1 cellular context compared by ENCODE assay signal in the genomic region with DNA sequence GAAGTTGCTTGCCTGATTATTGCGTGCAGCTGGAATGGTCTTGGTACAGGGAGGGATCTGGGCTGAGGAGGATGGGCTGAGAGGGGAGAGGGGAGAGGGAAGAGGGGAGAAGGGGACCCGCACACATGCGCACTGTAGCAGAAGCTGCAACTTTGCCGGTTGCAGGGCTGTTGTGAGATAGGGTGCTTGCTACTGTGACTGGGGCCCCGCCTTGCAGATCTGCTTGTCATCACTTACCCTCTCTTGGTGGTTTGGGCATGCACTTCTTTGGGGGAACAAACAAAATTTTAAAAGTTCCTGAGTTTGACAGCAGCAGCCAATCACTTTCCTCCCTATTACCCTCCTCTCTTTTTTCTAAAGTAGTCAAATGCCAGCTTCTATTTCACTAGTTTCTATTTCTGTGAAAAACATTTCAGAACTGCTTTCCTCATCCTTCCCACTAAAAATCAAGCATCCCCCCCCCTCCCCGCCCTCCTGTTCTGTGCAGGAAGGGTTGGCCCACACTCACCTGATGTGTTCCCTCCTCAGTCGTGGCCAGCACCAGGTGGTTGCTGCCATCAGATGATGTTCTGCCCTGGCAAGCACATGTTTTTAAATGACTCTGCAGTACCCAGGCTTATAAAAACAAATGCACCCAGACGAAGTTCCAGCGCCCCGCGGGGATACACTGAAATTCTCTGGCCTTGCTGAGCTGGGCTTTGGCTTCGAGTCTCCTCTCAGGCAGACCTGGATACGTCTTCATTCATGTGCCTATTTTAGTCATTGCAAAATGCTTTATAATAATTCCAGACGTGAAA.
TF ChIP-seq lines count a peak whose summit lies in the region.

No MANE protein-coding gene starts in this region.

TF ChIP-seq in H1, 55 proteins besides CTCF, POLR2A, EP300 and RAD21 (continued from another document):
- TF ChIP-seq RNF2 (IDR thresholded peaks at IDR 0.05; ENCODE audit: borderline replicate concordance, low read depth, low read length, missing control alignments, poor library complexity, severe bottlenecking) (no peak), MAFK (IDR thresholded peaks at IDR 0.05; ENCODE audit: low read depth, low read length) (no peak), SRF (IDR thresholded peaks at IDR 0.05; ENCODE audit: low read depth, low read length) (no peak), TEAD4 (IDR thresholded peaks at IDR 0.05; ENCODE audit: low read depth, low read length) (no peak), SIRT6 (IDR thresholded peaks at IDR 0.05; ENCODE audit: low read length) (no peak), GABPA (IDR thresholded peaks at IDR 0.05; ENCODE audit: borderline replicate concordance, insufficient read depth, low read length) (no peak), TCF12 (IDR thresholded peaks at IDR 0.05; ENCODE audit: low read depth, low read length) (no peak), ASH2L (IDR thresholded peaks at IDR 0.05; ENCODE audit: low read length) (no peak), SAP30 (IDR thresholded peaks at IDR 0.05; ENCODE audit: insufficient read depth, insufficient replicate concordance, low read length) (no peak), SP4 (IDR thresholded peaks at IDR 0.05; ENCODE audit: low read length) (no peak), EGR1 (IDR thresholded peaks at IDR 0.05; ENCODE audit: borderline replicate concordance, low read depth, low read length) (no peak), BRCA1 (IDR thresholded peaks at IDR 0.05; ENCODE audit: low read depth, low read length) (no peak)
- TF ChIP-seq, protein P1, sequence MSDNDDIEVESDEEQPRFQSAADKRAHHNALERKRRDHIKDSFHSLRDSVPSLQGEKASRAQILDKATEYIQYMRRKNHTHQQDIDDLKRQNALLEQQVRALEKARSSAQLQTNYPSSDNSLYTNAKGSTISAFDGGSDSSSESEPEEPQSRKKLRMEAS (IDR thresholded peaks at IDR 0.05), result no peak
